10 cellular contexts compared by ENCODE assay signal in genomic region chr2:85541753-85542457, GRCh38. TPM values are rescaled to one million over a fixed set of nuclear protein-coding genes. Genes with fewer than 3 reads are reported as not detected.
DNase-seq lines count a peak whose midpoint lies in the region; ATAC-seq, FAIRE-seq and TF ChIP-seq lines count a peak whose summit lies in the region.
"Had no signal": no experiment of that assay in that cellular context is flagged by ENCODE, and none has a peak within 500 bp of the region (broad histone marks: within the 10 kb centered on the region; RNA-seq: fewer than 3 reads in every experiment).

No MANE protein-coding gene starts in this region.

- peaks cover 59% of the 10 kb centered on the region for H3K79me2 ChIP-seq in GM12878 (ENCODE audit: control insufficient read depth, insufficient read depth, low read length)

- TF ChIP-seq RAD21 in GM12878 (IDR thresholded peaks at IDR 0.05; ENCODE audit: insufficient read depth, low read depth, low read length) = no peak

- H3K27ac ChIP-seq in GM12878 (ENCODE audit: control insufficient read depth, insufficient read depth) (no peak overlapping the region), uterus (peak overlapping the region; percentile 97 to 100)

- no peak for TF ChIP-seq CTCF in natural killer cell (IDR thresholded peaks at IDR 0.05)
- TF ChIP-seq CTCF in GM12878 (IDR thresholded peaks at IDR 0.05 in 2 of 3, conservative IDR thresholded peaks at IDR 0.05 in 1 of 3; ENCODE audit: control insufficient read depth in 2 of 3, extremely low read depth in 1 of 3, insufficient read depth in 1 of 3, low read depth in 3 of 3, low read length in 3 of 3) = no peak
- no peak for TF ChIP-seq CTCF in uterus (IDR thresholded peaks at IDR 0.05)

- H2AFZ ChIP-seq in GM12878 (ENCODE audit: control insufficient read depth, low read depth, low read length) = no peak overlapping the region

- H3K36me3 Mint-ChIP-seq in natural killer cell treated with Interleukin-12 subunit alpha and Interleukin-12 subunit beta and Interleukin-15 and Interleukin-18, amount 100 ng/mL, for 72 hours = peaks cover 52% of the 10 kb centered on the region
- H3K36me3 Mint-ChIP-seq in natural killer cell (peaks cover 30% of the 10 kb centered on the region), memory B cell (peaks cover 23% of the 10 kb centered on the region)

- 79% methylated on average over 5 of the region's 5 CpGs for WGBS in GM12878 (ENCODE audit: insufficient coverage, insufficient replicate concordance, low lambda C conversion rate, missing lambda C conversion rate)

- SMC1A ChIA-PET in GM12878 (lab: Charles Lee; ENCODE audit: uncharacterized antibody, unreplicated experiment) = interaction anchor here (1.0 to 8.2 kb wide), 10 partner anchors 9 to 122 kb away, joined by 3 to 86 read pairs (median 6); partner anchors contain the start of genes SH2D6 and VAMP8

- no peak; the same call in 1 of the 2 replicates for TF ChIP-seq POLR2A in GM12878 (IDR thresholded peaks at IDR 0.05; ENCODE audit: low read depth, low read length)
- TF ChIP-seq POLR2A in uterus (IDR thresholded peaks at IDR 0.05) = no peak

- CTCF ChIA-PET in GM12878 (lab: Yijun Ruan, JAX) = interaction anchor here (1.0 to 10.9 kb wide), 6 partner anchors 11 to 153 kb away, joined by 3 to 134 read pairs (median 5); partner anchors contain the start of gene USP39

- in situ Hi-C loops in GM12878 (cut with MboI) = no loop called here

- peaks cover 6 to 28% of the 10 kb centered on the region in 2 experiments for H3K36me3 ChIP-seq in GM12878 (ENCODE audit: control insufficient read depth in 2 of 2, insufficient read depth in 2 of 2, low read length in 1 of 2)
- no peaks in the 10 kb centered on the region for H3K36me3 ChIP-seq in uterus

- intact Hi-C loops in natural killer cell (cut with micrococcal nuclease) = no loop called here
- intact Hi-C loops in GM12878 (cut with micrococcal nuclease; ENCODE audit: unreplicated experiment) = no loop called here
- intact Hi-C loops in uterus (cut with DNase I; ENCODE audit: low total_unique reads) = no loop called here

- no peak for TF ChIP-seq EP300 in GM12878 (IDR thresholded peaks at IDR 0.05; ENCODE audit: borderline replicate concordance in 1 of 2, control insufficient read depth in 1 of 2, low read depth in 2 of 2, low read length in 2 of 2)

- H3K27me3 ChIP-seq in GM12878 (replicated peaks in 1 of 2; ENCODE audit: control insufficient read depth in 2 of 2, insufficient read depth in 2 of 2, low read length in 1 of 2) (no peaks in the 10 kb centered on the region), uterus (no peaks in the 10 kb centered on the region)

- no peaks in the 10 kb centered on the region for H3K9me3 Mint-ChIP-seq in natural killer cell treated with Interleukin-12 subunit alpha and Interleukin-12 subunit beta and Interleukin-15 and Interleukin-18, amount 100 ng/mL, for 72 hours
- no peaks in the 10 kb centered on the region for H3K9me3 Mint-ChIP-seq in natural killer cell
- H3K9me3 Mint-ChIP-seq in memory B cell = no peaks in the 10 kb centered on the region

- no peaks in the 10 kb centered on the region for H3K27me3 Mint-ChIP-seq in natural killer cell treated with Interleukin-12 subunit alpha and Interleukin-12 subunit beta and Interleukin-15 and Interleukin-18, amount 100 ng/mL, for 72 hours
- H3K27me3 Mint-ChIP-seq in natural killer cell (ENCODE audit: low read depth in 2 of 2) (no peaks in the 10 kb centered on the region), memory B cell (no peaks in the 10 kb centered on the region)

- no peaks in the 10 kb centered on the region for H3K4me1 ChIP-seq in GM12878 (ENCODE audit: control insufficient read depth, insufficient read depth, low read length)
- peaks cover 0 to 3% of the 10 kb centered on the region in 2 donors for H3K4me1 ChIP-seq in uterus

- H3K4me3 Mint-ChIP-seq in natural killer cell treated with Interleukin-12 subunit alpha and Interleukin-12 subunit beta and Interleukin-15 and Interleukin-18, amount 100 ng/mL, for 72 hours = peak overlapping the region; percentile 98
- H3K4me3 Mint-ChIP-seq in natural killer cell (no peak overlapping the region), memory B cell (no peak overlapping the region)

- peaks cover 48 to 51% of the 10 kb centered on the region in 2 donors for H3K4me1 Mint-ChIP-seq in natural killer cell treated with Interleukin-12 subunit alpha and Interleukin-12 subunit beta and Interleukin-15 and Interleukin-18, amount 100 ng/mL, for 72 hours (ENCODE audit: low read depth in 2 of 2)
- H3K4me1 Mint-ChIP-seq in natural killer cell (peaks cover 38 to 47% of the 10 kb centered on the region in 2 donors), memory B cell (peaks cover 19% of the 10 kb centered on the region)

- no peak overlapping the region for H3K9ac ChIP-seq in GM12878 (ENCODE audit: control insufficient read depth, insufficient read depth, low read length)

- ATAC-seq in natural killer cell treated with Interleukin-12 subunit alpha and Interleukin-12 subunit beta and Interleukin-15 and Interleukin-18, amount 100 ng/mL, for 72 hours = no peak
- no peak for ATAC-seq in natural killer cell
- ATAC-seq in GM12878 = no peak
- no peak for ATAC-seq in memory B cell (ENCODE audit: low read depth)
- no peak for ATAC-seq in HG02885 (IDR thresholded peaks at IDR 0.05; ENCODE audit: poor library complexity, unreplicated experiment)

- peak overlapping the region; percentile 97 for H3K27ac Mint-ChIP-seq in natural killer cell treated with Interleukin-12 subunit alpha and Interleukin-12 subunit beta and Interleukin-15 and Interleukin-18, amount 100 ng/mL, for 72 hours
- peak overlapping the region in 1 of 2 donors; percentile 90 for H3K27ac Mint-ChIP-seq in natural killer cell
- H3K27ac Mint-ChIP-seq in memory B cell = peak overlapping the region; percentile 41

- H3K4me2 ChIP-seq in GM12878 (ENCODE audit: control insufficient read depth, insufficient read depth) = peak overlapping the region; percentile 86

- POLR2A ChIA-PET in GM12878 (lab: Charles Lee) = interaction anchor here (0.7 to 2.6 kb wide), 8 partner anchors 9 to 123 kb away, joined by 3 to 15 read pairs (median 4); partner anchors contain the start of genes GGCX and SH2D6

- H3K4me3 ChIP-seq in GM12878 (peak overlapping the region; percentile 86), uterus (no peak overlapping the region)
- H3K4me3 ChIP-seq: lung had no signal

- FAIRE-seq in GM12878 (lab: Jason Lieb, UNC) = no peak

- H4K20me1 ChIP-seq in GM12878 (ENCODE audit: control insufficient read depth, insufficient read depth) = peaks cover 4% of the 10 kb centered on the region; the same call in 1 of the 2 replicates

- BruUV-seq in GM12878 (replicated peaks; lab: Mats Ljungman, UMichigan) = no TSS peak

- no peak for DNase-seq in natural killer cell treated with Interleukin-12 subunit alpha and Interleukin-12 subunit beta and Interleukin-15 and Interleukin-18, amount 100 ng/mL, for 72 hours (ENCODE audit: low spot score)
- DNase-seq in natural killer cell (no peak), GM12878 (ENCODE audit: low read depth, low spot score) (no peak), memory B cell (ENCODE audit: low spot score in 2 of 2) (no peak), uterus (no peak), ecto neural progenitor cell (ENCODE audit: low spot score) (no peak), HuH-7.5 (ENCODE audit: low spot score) (no peak)
- DNase-seq: NCI-H1436 treated with DMSO at 0.1 percent for 48 hours had no signal

- no peaks in the 10 kb centered on the region; the same call in 2 of the 3 replicates for H3K9me3 ChIP-seq in GM12878 (replicated peaks; ENCODE audit: control insufficient read depth, insufficient read depth, low read length)
- no peaks in the 10 kb centered on the region for H3K9me3 ChIP-seq in uterus

- RAD21 ChIA-PET in GM12878 (lab: Charles Lee; ENCODE audit: unreplicated experiment) = interaction anchor here (0.9 to 6.2 kb wide), 5 partner anchors 9 to 150 kb away, joined by 3 to 43 read pairs (median 4); partner anchors contain the start of gene SH2D6

RNA-seq across cellular contexts. Expression of gene MAT2A, which starts 2.9 kb away (rescaled TPM):
- 100 to 1,000 TPM; 246 to 503 TPM for total RNA-seq in natural killer cell treated with Interleukin-12 subunit alpha and Interleukin-12 subunit beta and Interleukin-15 and Interleukin-18, amount 100 ng/mL, for 72 hours
- total RNA-seq in natural killer cell (100 to 1,000 TPM; 116 to 141 (median 135) TPM), GM12878 (2014; rRNA removed) (183 TPM in 2 replicates), GM12878 (2014; rRNA removed; fragmentation: Illumina TruSeq; extraction: Trizol) (125 and 133 TPM in 2 replicates), GM12878 (2021) (255 and 286 TPM in 2 replicates), uterus (100 to 1,000 TPM in 3 of 4 donors, 10 to 100 TPM in 1; 77.1 to 249 (median 108) TPM)
- total RNA-seq in GM12878 (2013; cell fraction: nucleolus; rRNA removed) = 493 and 530 TPM in 2 replicates
- 181 TPM for polyA plus RNA-seq in GM12878 (2011; ENCODE audit: low read depth)
- polyA plus RNA-seq in GM12878 (2011; rRNA removed) (408 and 460 TPM in 2 replicates), GM12878 (2014; fragmentation: Illumina TruSeq; extraction: Trizol) (293 and 364 TPM in 2 replicates), GM12878 (2014; fragmentation: Nextera tagmentation; extraction: Ambion mirVana) (100 to 1,000 TPM in 1 of 2 experiments, 10 to 100 TPM in 1; 97.6 to 127 TPM), GM12878 (2014; rRNA removed) (329 and 359 TPM in 2 replicates), GM12878 (2016; fragmentation: Nextera tagmentation; extraction: Ambion mirVana) (100 to 1,000 TPM; 312 to 333 TPM)
- 191 and 198 TPM in 2 replicates for polyA plus RNA-seq in GM12878 (2011; cell fraction: cytosol; rRNA removed)
- polyA plus RNA-seq in GM12878 (2011; cell fraction: nucleus; rRNA removed) = 1,098 and 1,398 TPM in 2 replicates
- polyA plus RNA-seq in GM12878 (2012) = 173 and 216 TPM in 2 replicates
- 278 and 391 TPM in 2 replicates for polyA minus RNA-seq in GM12878 (2011; rRNA and poly(A)+ RNA removed)
- 148 and 153 TPM in 2 replicates for polyA minus RNA-seq in GM12878 (2011; cell fraction: cytosol; rRNA and poly(A)+ RNA removed)
- polyA minus RNA-seq in GM12878 (2011; cell fraction: nucleus; rRNA and poly(A)+ RNA removed) = 454 and 629 TPM in 2 replicates

RNA-seq across cellular contexts. Expression of gene GGCX, which starts 19.4 kb away (rescaled TPM):
- total RNA-seq in natural killer cell treated with Interleukin-12 subunit alpha and Interleukin-12 subunit beta and Interleukin-15 and Interleukin-18, amount 100 ng/mL, for 72 hours = 10 to 100 TPM; 24.9 to 37.1 TPM
- total RNA-seq in natural killer cell = 10 to 100 TPM; 21.3 to 21.7 (median 21.4) TPM
- 42.9 and 48.5 TPM in 2 replicates for total RNA-seq in GM12878 (2013; cell fraction: nucleolus; rRNA removed)
- total RNA-seq in GM12878 (2014; rRNA removed) = 22.2 and 23.6 TPM in 2 replicates
- total RNA-seq in GM12878 (2014; rRNA removed; fragmentation: Illumina TruSeq; extraction: Trizol) = 18.5 and 20.8 TPM in 2 replicates
- total RNA-seq in GM12878 (2021) = 22.9 and 24.6 TPM in 2 replicates
- 14.0 TPM for polyA plus RNA-seq in GM12878 (2011; ENCODE audit: low read depth)
- polyA plus RNA-seq in GM12878 (2011; rRNA removed) = 20.5 and 26.1 TPM in 2 replicates
- polyA plus RNA-seq in GM12878 (2011; cell fraction: cytosol; rRNA removed) = 31.8 and 34.8 TPM in 2 replicates
- 31.5 and 36.5 TPM in 2 replicates for polyA plus RNA-seq in GM12878 (2011; cell fraction: nucleus; rRNA removed)
- polyA plus RNA-seq in GM12878 (2012) = 16.8 and 18.2 TPM in 2 replicates
- polyA plus RNA-seq in GM12878 (2014; fragmentation: Illumina TruSeq; extraction: Trizol) = 18.1 and 22.5 TPM in 2 replicates
- polyA plus RNA-seq in GM12878 (2014; fragmentation: Nextera tagmentation; extraction: Ambion mirVana) = 10 to 100 TPM; 46.6 to 52.7 TPM
- 27.0 and 37.6 TPM in 2 replicates for polyA plus RNA-seq in GM12878 (2014; rRNA removed)
- 10 to 100 TPM; 25.4 to 30.3 TPM for polyA plus RNA-seq in GM12878 (2016; fragmentation: Nextera tagmentation; extraction: Ambion mirVana)
- polyA minus RNA-seq in GM12878 (2011; rRNA and poly(A)+ RNA removed) = 23.8 and 26.3 TPM in 2 replicates
- polyA minus RNA-seq in GM12878 (2011; cell fraction: cytosol; rRNA and poly(A)+ RNA removed) = 4.2 and 5.5 TPM in 2 replicates
- polyA minus RNA-seq in GM12878 (2011; cell fraction: nucleus; rRNA and poly(A)+ RNA removed) = 30.6 and 37.6 TPM in 2 replicates
- total RNA-seq in uterus = 10 to 100 TPM; 14.1 to 54.1 (median 37.9) TPM

RNA-seq across cellular contexts. Expression of gene VAMP8, which starts 35.5 kb away (rescaled TPM):
- total RNA-seq in natural killer cell treated with Interleukin-12 subunit alpha and Interleukin-12 subunit beta and Interleukin-15 and Interleukin-18, amount 100 ng/mL, for 72 hours = 100 to 1,000 TPM in 1 of 2 donors, 10 to 100 TPM in 1; 83.2 to 160 TPM
- total RNA-seq in natural killer cell = 100 to 1,000 TPM; 105 to 116 (median 111) TPM
- total RNA-seq in GM12878 (2013; cell fraction: nucleolus; rRNA removed) = 10.0 and 11.3 TPM in 2 replicates
- 148 and 159 TPM in 2 replicates for total RNA-seq in GM12878 (2014; rRNA removed)
- 89.5 and 93.6 TPM in 2 replicates for total RNA-seq in GM12878 (2014; rRNA removed; fragmentation: Illumina TruSeq; extraction: Trizol)
- 135 and 141 TPM in 2 replicates for total RNA-seq in GM12878 (2021)
- 198 TPM for polyA plus RNA-seq in GM12878 (2011; ENCODE audit: low read depth)
- 266 and 269 TPM in 2 replicates for polyA plus RNA-seq in GM12878 (2011; rRNA removed)
- polyA plus RNA-seq in GM12878 (2011; cell fraction: cytosol; rRNA removed) = 215 and 276 TPM in 2 replicates
- polyA plus RNA-seq in GM12878 (2011; cell fraction: nucleus; rRNA removed) = 114 and 161 TPM in 2 replicates
- polyA plus RNA-seq in GM12878 (2012) = 106 and 136 TPM in 2 replicates
- 266 and 296 TPM in 2 replicates for polyA plus RNA-seq in GM12878 (2014; fragmentation: Illumina TruSeq; extraction: Trizol)
- polyA plus RNA-seq in GM12878 (2014; fragmentation: Nextera tagmentation; extraction: Ambion mirVana) = 100 to 1,000 TPM; 544 to 744 TPM
- 184 and 193 TPM in 2 replicates for polyA plus RNA-seq in GM12878 (2014; rRNA removed)
- polyA plus RNA-seq in GM12878 (2016; fragmentation: Nextera tagmentation; extraction: Ambion mirVana) = 100 to 1,000 TPM; 210 to 223 TPM
- polyA minus RNA-seq in GM12878 (2011; rRNA and poly(A)+ RNA removed) = 72.3 and 75.0 TPM in 2 replicates
- 9.9 and 19.6 TPM in 2 replicates for polyA minus RNA-seq in GM12878 (2011; cell fraction: cytosol; rRNA and poly(A)+ RNA removed)
- polyA minus RNA-seq in GM12878 (2011; cell fraction: nucleus; rRNA and poly(A)+ RNA removed) = 19.1 and 20.6 TPM in 2 replicates
- total RNA-seq in uterus = 10 to 100 TPM in 1 of 4 donors, 1 to 10 TPM in 2, not detected in 1; 1.3 to 12.3 (median 5.2) TPM

RNA-seq across cellular contexts. Expression of gene VAMP5, which starts 42.3 kb away (rescaled TPM):
- 10 to 100 TPM; 30.5 to 50.7 TPM for total RNA-seq in natural killer cell treated with Interleukin-12 subunit alpha and Interleukin-12 subunit beta and Interleukin-15 and Interleukin-18, amount 100 ng/mL, for 72 hours
- total RNA-seq in natural killer cell = 10 to 100 TPM; 35.0 to 50.7 (median 36.7) TPM
- total RNA-seq in GM12878 (2013; cell fraction: nucleolus; rRNA removed) = not detected in 2 replicates
- 17.7 and 19.3 TPM in 2 replicates for total RNA-seq in GM12878 (2014; rRNA removed)
- total RNA-seq in GM12878 (2014; rRNA removed; fragmentation: Illumina TruSeq; extraction: Trizol) = 6.7 and 7.4 TPM in 2 replicates
- 21.8 and 24.5 TPM in 2 replicates for total RNA-seq in GM12878 (2021)
- 48.6 TPM for polyA plus RNA-seq in GM12878 (2011; ENCODE audit: low read depth)
- 1.4 and 3.8 TPM in 2 replicates for polyA plus RNA-seq in GM12878 (2011; rRNA removed)
- 5.0 and 5.5 TPM in 2 replicates for polyA plus RNA-seq in GM12878 (2011; cell fraction: cytosol; rRNA removed)
- polyA plus RNA-seq in GM12878 (2011; cell fraction: nucleus; rRNA removed) = 7.6 TPM in 2 replicates
- polyA plus RNA-seq in GM12878 (2012) = 49.1 and 56.1 TPM in 2 replicates
- polyA plus RNA-seq in GM12878 (2014; fragmentation: Illumina TruSeq; extraction: Trizol) = 11.0 and 22.0 TPM in 2 replicates
- polyA plus RNA-seq in GM12878 (2014; fragmentation: Nextera tagmentation; extraction: Ambion mirVana) = 10 to 100 TPM; 37.1 to 52.7 TPM
- polyA plus RNA-seq in GM12878 (2014; rRNA removed) = 31.3 and 38.3 TPM in 2 replicates
- polyA plus RNA-seq in GM12878 (2016; fragmentation: Nextera tagmentation; extraction: Ambion mirVana) = 10 to 100 TPM; 23.8 to 28.0 TPM
- 1.7 and 1.8 TPM in 2 replicates for polyA minus RNA-seq in GM12878 (2011; rRNA and poly(A)+ RNA removed)
- not detected in 2 replicates for polyA minus RNA-seq in GM12878 (2011; cell fraction: cytosol; rRNA and poly(A)+ RNA removed)
- polyA minus RNA-seq in GM12878 (2011; cell fraction: nucleus; rRNA and poly(A)+ RNA removed) = 0.60 TPM in 1 of 2 replicates, not detected in the other
- 100 to 1,000 TPM in 2 of 4 donors, 10 to 100 TPM in 2; 25.6 to 197 (median 99.5) TPM for total RNA-seq in uterus

RNA-seq across cellular contexts. Expression of gene RNF181, which starts 53.6 kb away (rescaled TPM):
- total RNA-seq in natural killer cell treated with Interleukin-12 subunit alpha and Interleukin-12 subunit beta and Interleukin-15 and Interleukin-18, amount 100 ng/mL, for 72 hours = 100 to 1,000 TPM; 116 to 149 TPM
- total RNA-seq in natural killer cell (10 to 100 TPM; 65.0 to 75.0 (median 66.7) TPM), GM12878 (2014; rRNA removed) (191 and 198 TPM in 2 replicates), GM12878 (2014; rRNA removed; fragmentation: Illumina TruSeq; extraction: Trizol) (141 TPM in 2 replicates), GM12878 (2021) (89.7 and 101 TPM in 2 replicates), uterus (100 to 1,000 TPM in 2 of 4 donors, 10 to 100 TPM in 2; 53.0 to 362 (median 175) TPM)
- total RNA-seq in GM12878 (2013; cell fraction: nucleolus; rRNA removed) = 54.5 and 56.8 TPM in 2 replicates
- 339 TPM for polyA plus RNA-seq in GM12878 (2011; ENCODE audit: low read depth)
- polyA plus RNA-seq in GM12878 (2011; rRNA removed) (264 and 409 TPM in 2 replicates), GM12878 (2014; fragmentation: Illumina TruSeq; extraction: Trizol) (145 and 196 TPM in 2 replicates), GM12878 (2014; fragmentation: Nextera tagmentation; extraction: Ambion mirVana) (100 to 1,000 TPM; 354 to 368 TPM), GM12878 (2014; rRNA removed) (219 and 235 TPM in 2 replicates), GM12878 (2016; fragmentation: Nextera tagmentation; extraction: Ambion mirVana) (100 to 1,000 TPM; 207 to 235 TPM)
- polyA plus RNA-seq in GM12878 (2011; cell fraction: cytosol; rRNA removed) = 465 and 580 TPM in 2 replicates
- 231 and 428 TPM in 2 replicates for polyA plus RNA-seq in GM12878 (2011; cell fraction: nucleus; rRNA removed)
- 222 and 245 TPM in 2 replicates for polyA plus RNA-seq in GM12878 (2012)
- polyA minus RNA-seq in GM12878 (2011; rRNA and poly(A)+ RNA removed) = 149 and 194 TPM in 2 replicates
- polyA minus RNA-seq in GM12878 (2011; cell fraction: cytosol; rRNA and poly(A)+ RNA removed) = 33.7 and 36.6 TPM in 2 replicates
- polyA minus RNA-seq in GM12878 (2011; cell fraction: nucleus; rRNA and poly(A)+ RNA removed) = 64.7 and 71.0 TPM in 2 replicates
